Comparison of ENCODE assay signal across 13 cellular contexts in genomic region chr5:3349704-3350565, GRCh38.
"Had no signal": no experiment of that assay in that cellular context is flagged by ENCODE, and none has a peak within 500 bp of the region (broad histone marks: within the 10 kb centered on the region; RNA-seq: fewer than 3 reads in every experiment).

No MANE protein-coding gene starts in this region.

- H3K4me3 ChIP-seq: ascending aorta, lung, ovary, transverse colon had no signal

- H3K9me3 ChIP-seq: ascending aorta, ovary, transverse colon had no signal

- DNase-seq: activated CD4-positive, alpha-beta T cell treated with anti-CD3 and anti-CD28 coated beads, Interleukin-2, amount 50 U/mL, for 1 hour; activated gamma-delta T cell treated with Interleukin-2 at 50 U/mL for 16 hours; activated T-cell treated with anti-CD3 and anti-CD28 coated beads, Interleukin-2, amount 50 U/mL, for 48 hours; hippocampal formation; kidney glomerular epithelial cell; ovary; SIG-M5; stimulated activated CD4-positive, alpha-beta T cell treated with anti-CD3 and anti-CD28 coated beads, Interleukin-4, amount 100 ng/mL, for 4 hours; T-helper 2 cell; transverse colon had no signal

- H3K27ac Mint-ChIP-seq: nephron had no signal

- H3K4me1 Mint-ChIP-seq: nephron had no signal

- H3K4me1 ChIP-seq: ascending aorta, transverse colon had no signal

- H3K36me3 ChIP-seq: ascending aorta, ovary, transverse colon had no signal

- H3K4me3 Mint-ChIP-seq: nephron had no signal

- H3K27ac ChIP-seq: ascending aorta, ovary, transverse colon had no signal

- H3K27me3 ChIP-seq: ascending aorta, ovary, transverse colon had no signal
